ENCODE assay signal across 8 cellular contexts in the genomic region with DNA sequence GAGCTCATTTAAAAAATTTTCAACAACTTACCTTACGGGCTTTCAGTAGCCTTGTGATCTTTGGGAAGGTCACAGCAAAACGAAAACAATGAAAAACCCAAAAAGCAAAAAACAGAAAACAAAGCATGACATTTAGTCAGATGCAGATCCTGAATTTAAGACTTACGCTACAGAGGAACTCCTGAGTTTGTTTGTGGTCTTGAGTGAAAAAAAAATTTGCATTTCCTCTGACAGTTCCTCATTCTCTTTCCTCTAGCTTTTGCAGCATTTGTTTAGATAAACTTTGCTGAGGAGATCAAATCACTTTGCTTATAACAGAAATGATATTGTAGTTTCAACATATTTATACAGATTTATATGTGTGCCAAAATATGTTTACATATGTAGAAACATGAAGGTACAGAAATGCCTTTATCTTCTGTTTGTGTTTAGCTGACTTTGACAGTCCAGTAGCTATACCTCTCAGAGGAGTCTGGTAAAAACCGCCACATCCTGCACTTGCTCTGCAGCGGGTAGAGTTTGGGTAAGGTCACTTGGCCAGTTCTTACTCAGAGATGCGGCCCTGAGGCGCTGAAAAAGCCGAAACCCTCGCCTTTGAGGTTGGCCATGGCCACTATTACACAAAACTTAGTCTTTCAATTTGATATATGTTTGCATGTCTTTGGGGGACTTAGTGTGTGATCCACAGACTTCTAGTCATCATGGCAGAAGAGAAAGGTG.
DNase-seq lines count a peak whose midpoint lies in the region; ATAC-seq and TF ChIP-seq lines count a peak whose summit lies in the region.
"Had no signal": no experiment of that assay in that cellular context is flagged by ENCODE, and none has a peak within 500 bp of the region (broad histone marks: within the 10 kb centered on the region; RNA-seq: fewer than 3 reads in every experiment).

No MANE protein-coding gene starts in this region.

- ATAC-seq in GM19324 (IDR thresholded peaks at IDR 0.05; ENCODE audit: low FRiP score, unreplicated experiment) (peak; percentile 74), HG02884 (IDR thresholded peaks at IDR 0.05; ENCODE audit: unreplicated experiment) (peak; percentile 82)
- ATAC-seq in stimulated activated effector memory CD8-positive, alpha-beta T cell treated with anti-CD3 and anti-CD28 coated beads, Interleukin-12 subunit alpha, Interleukin-12 subunit beta, amount 100 ng/mL, for 72 hours: peak; percentile 96
- ATAC-seq: heart left ventricle had no signal

- TF ChIP-seq POLR2A in testis (IDR thresholded peaks at IDR 0.05): no peak
- no peak for TF ChIP-seq POLR2A in lower leg skin (IDR thresholded peaks at IDR 0.05)

- H3K4me3 Mint-ChIP-seq in stimulated activated effector memory CD8-positive, alpha-beta T cell treated with anti-CD3 and anti-CD28 coated beads, Interleukin-12 subunit alpha, Interleukin-12 subunit beta, amount 100 ng/mL, for 72 hours: peak overlapping the region; percentile 41
- H3K4me3 Mint-ChIP-seq in activated naive CD4-positive, alpha-beta T cell treated with anti-CD3 and anti-CD28 coated beads, Interleukin-2, amount 10 ng/mL, durations not matched to agents 7 days and 5 days: no peak overlapping the region

- peak; percentile 79 for DNase-seq in MV-4-11 (lab: John Stamatoyannopoulos, UW)
- peak; percentile 10 to 60 for DNase-seq in stimulated activated effector memory CD8-positive, alpha-beta T cell treated with anti-CD3 and anti-CD28 coated beads, Interleukin-12 subunit alpha, Interleukin-12 subunit beta, amount 100 ng/mL, for 72 hours (ENCODE audit: low spot score in 2 of 2)
- DNase-seq in testis: no peak
- DNase-seq in lower leg skin (ENCODE audit: low spot score in 2 of 2): no peak
- no peak for DNase-seq in activated naive CD4-positive, alpha-beta T cell treated with anti-CD3 and anti-CD28 coated beads, Interleukin-2, amount 10 ng/mL, durations not matched to agents 7 days and 5 days
- DNase-seq: heart left ventricle had no signal

- no peaks in the 10 kb centered on the region for H3K36me3 ChIP-seq in testis (ENCODE audit: low read depth, missing control alignments)
- H3K36me3 ChIP-seq: heart left ventricle had no signal

- CTCF ChIA-PET in activated naive CD4-positive, alpha-beta T cell treated with anti-CD3 and anti-CD28 coated beads, Interleukin-2, amount 10 ng/mL, durations not matched to agents 7 days and 5 days (lab: Charles Lee): no interaction called here

- 94% methylated on average over 9 of the region's 9 CpGs for WGBS in testis, 2 donors
- WGBS in lower leg skin, 2 donors: 90 to 92% methylated on average over 9 of the region's 9 CpGs

- no peak overlapping the region for H3K27ac Mint-ChIP-seq in stimulated activated effector memory CD8-positive, alpha-beta T cell treated with anti-CD3 and anti-CD28 coated beads, Interleukin-12 subunit alpha, Interleukin-12 subunit beta, amount 100 ng/mL, for 72 hours
- H3K27ac Mint-ChIP-seq in activated naive CD4-positive, alpha-beta T cell treated with anti-CD3 and anti-CD28 coated beads, Interleukin-2, amount 10 ng/mL, durations not matched to agents 7 days and 5 days: no peak overlapping the region

- no peaks in the 10 kb centered on the region for H3K27me3 ChIP-seq in testis

- H3K36me3 Mint-ChIP-seq in stimulated activated effector memory CD8-positive, alpha-beta T cell treated with anti-CD3 and anti-CD28 coated beads, Interleukin-12 subunit alpha, Interleukin-12 subunit beta, amount 100 ng/mL, for 72 hours: no peaks in the 10 kb centered on the region
- no peaks in the 10 kb centered on the region for H3K36me3 Mint-ChIP-seq in activated naive CD4-positive, alpha-beta T cell treated with anti-CD3 and anti-CD28 coated beads, Interleukin-2, amount 10 ng/mL, durations not matched to agents 7 days and 5 days

- H3K4me1 ChIP-seq in testis: no peaks in the 10 kb centered on the region

- no peaks in the 10 kb centered on the region for H3K9me3 ChIP-seq in testis
- H3K9me3 ChIP-seq: heart left ventricle had no signal

- peaks cover 39% of the 10 kb centered on the region for H3K4me1 Mint-ChIP-seq in stimulated activated effector memory CD8-positive, alpha-beta T cell treated with anti-CD3 and anti-CD28 coated beads, Interleukin-12 subunit alpha, Interleukin-12 subunit beta, amount 100 ng/mL, for 72 hours
- peaks cover 4% of the 10 kb centered on the region for H3K4me1 Mint-ChIP-seq in activated naive CD4-positive, alpha-beta T cell treated with anti-CD3 and anti-CD28 coated beads, Interleukin-2, amount 10 ng/mL, durations not matched to agents 7 days and 5 days

- no peaks in the 10 kb centered on the region for H3K9me3 Mint-ChIP-seq in stimulated activated effector memory CD8-positive, alpha-beta T cell treated with anti-CD3 and anti-CD28 coated beads, Interleukin-12 subunit alpha, Interleukin-12 subunit beta, amount 100 ng/mL, for 72 hours
- no peaks in the 10 kb centered on the region for H3K9me3 Mint-ChIP-seq in activated naive CD4-positive, alpha-beta T cell treated with anti-CD3 and anti-CD28 coated beads, Interleukin-2, amount 10 ng/mL, durations not matched to agents 7 days and 5 days

- no peak overlapping the region for H3K27ac ChIP-seq in testis
- H3K27ac ChIP-seq: heart left ventricle had no signal

- intact Hi-C loops in testis (cut with DNase I; ENCODE audit: low total_unique reads): no loop called here
- intact Hi-C loops in lower leg skin (cut with DNase I; ENCODE audit: low total_unique reads): no loop called here

- no peak overlapping the region for H3K4me3 ChIP-seq in testis
- no peak overlapping the region for H3K4me3 ChIP-seq in lower leg skin (ENCODE audit: low read depth, poor library complexity, severe bottlenecking)
- H3K4me3 ChIP-seq: heart left ventricle had no signal

- TF ChIP-seq CTCF in testis (IDR thresholded peaks at IDR 0.05): no peak
- no peak for TF ChIP-seq CTCF in lower leg skin (IDR thresholded peaks at IDR 0.05)

- peaks cover 28% of the 10 kb centered on the region for H3K27me3 Mint-ChIP-seq in activated naive CD4-positive, alpha-beta T cell treated with anti-CD3 and anti-CD28 coated beads, Interleukin-2, amount 10 ng/mL, durations not matched to agents 7 days and 5 days

Comparison
In these comparisons a context has a peak if more than half of its experiments do, and no peak if none do; other contexts are left out.
1. DNase-seq: peak in MV-4-11 (single experiment) and stimulated activated effector memory CD8-positive, alpha-beta T cell treated with anti-CD3 and anti-CD28 coated beads, Interleukin-12 subunit alpha, Interleukin-12 subunit beta, amount 100 ng/mL, for 72 hours (2 of 2); none in testis (single experiment), lower leg skin (0 of 2) and activated naive CD4-positive, alpha-beta T cell treated with anti-CD3 and anti-CD28 coated beads, Interleukin-2, amount 10 ng/mL, durations not matched to agents 7 days and 5 days (single experiment).
2. Peak in every context shown above with its lines, with median percentiles within 50 percentile points of each other: ATAC-seq.